Comparison of ENCODE assay signal across 1 cellular context in genomic region chr3:127954642-127955041, GRCh38.
TF ChIP-seq lines count a peak whose summit lies in the region.

No MANE protein-coding gene starts in this region.

TF ChIP-seq in GM23338, 12 proteins besides CTCF, POLR2A, EP300 and RAD21:
- TF ChIP-seq REST (IDR thresholded peaks at IDR 0.05; ENCODE audit: unreplicated experiment) (no peak), POLR2AphosphoS5 (IDR thresholded peaks at IDR 0.05; ENCODE audit: low read depth) (no peak), EZH2 (IDR thresholded peaks at IDR 0.05; ENCODE audit: low read depth, unreplicated experiment) (no peak), ZNF331 (CRISPR knock-in tag; IDR thresholded peaks at IDR 0.05; ENCODE audit: low read depth) (no peak), ZNF114 (CRISPR knock-in tag; IDR thresholded peaks at IDR 0.05) (no peak), NANOG (IDR thresholded peaks at IDR 0.05; ENCODE audit: borderline replicate concordance) (no peak), ZNF462 (CRISPR knock-in tag; IDR thresholded peaks at IDR 0.05) (no peak)
